1 cellular context compared by ENCODE assay signal in the genomic region with DNA sequence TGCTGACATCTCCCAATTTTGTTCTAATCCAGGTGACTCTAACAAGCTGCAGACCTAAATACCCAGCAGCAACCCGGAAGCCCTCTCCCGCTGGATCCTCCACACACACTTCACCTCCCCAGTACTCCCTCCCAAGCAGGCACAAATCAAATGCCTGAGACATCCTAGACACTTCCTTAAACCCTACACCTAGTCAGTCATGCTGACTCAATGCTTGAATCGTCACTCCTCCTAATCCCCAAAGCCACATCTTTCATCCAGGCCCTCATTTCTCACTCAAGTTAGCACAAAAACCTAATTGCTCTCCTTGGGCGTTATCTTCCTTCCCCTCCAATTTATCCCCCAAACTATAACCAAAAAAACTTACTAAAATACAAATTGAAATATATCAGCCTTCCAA.
TF ChIP-seq lines count a peak whose summit lies in the region.

No MANE protein-coding gene starts in this region.

TF ChIP-seq in SK-N-SH, 30 proteins besides CTCF, POLR2A, EP300 and RAD21:
- TF ChIP-seq, protein P1, sequence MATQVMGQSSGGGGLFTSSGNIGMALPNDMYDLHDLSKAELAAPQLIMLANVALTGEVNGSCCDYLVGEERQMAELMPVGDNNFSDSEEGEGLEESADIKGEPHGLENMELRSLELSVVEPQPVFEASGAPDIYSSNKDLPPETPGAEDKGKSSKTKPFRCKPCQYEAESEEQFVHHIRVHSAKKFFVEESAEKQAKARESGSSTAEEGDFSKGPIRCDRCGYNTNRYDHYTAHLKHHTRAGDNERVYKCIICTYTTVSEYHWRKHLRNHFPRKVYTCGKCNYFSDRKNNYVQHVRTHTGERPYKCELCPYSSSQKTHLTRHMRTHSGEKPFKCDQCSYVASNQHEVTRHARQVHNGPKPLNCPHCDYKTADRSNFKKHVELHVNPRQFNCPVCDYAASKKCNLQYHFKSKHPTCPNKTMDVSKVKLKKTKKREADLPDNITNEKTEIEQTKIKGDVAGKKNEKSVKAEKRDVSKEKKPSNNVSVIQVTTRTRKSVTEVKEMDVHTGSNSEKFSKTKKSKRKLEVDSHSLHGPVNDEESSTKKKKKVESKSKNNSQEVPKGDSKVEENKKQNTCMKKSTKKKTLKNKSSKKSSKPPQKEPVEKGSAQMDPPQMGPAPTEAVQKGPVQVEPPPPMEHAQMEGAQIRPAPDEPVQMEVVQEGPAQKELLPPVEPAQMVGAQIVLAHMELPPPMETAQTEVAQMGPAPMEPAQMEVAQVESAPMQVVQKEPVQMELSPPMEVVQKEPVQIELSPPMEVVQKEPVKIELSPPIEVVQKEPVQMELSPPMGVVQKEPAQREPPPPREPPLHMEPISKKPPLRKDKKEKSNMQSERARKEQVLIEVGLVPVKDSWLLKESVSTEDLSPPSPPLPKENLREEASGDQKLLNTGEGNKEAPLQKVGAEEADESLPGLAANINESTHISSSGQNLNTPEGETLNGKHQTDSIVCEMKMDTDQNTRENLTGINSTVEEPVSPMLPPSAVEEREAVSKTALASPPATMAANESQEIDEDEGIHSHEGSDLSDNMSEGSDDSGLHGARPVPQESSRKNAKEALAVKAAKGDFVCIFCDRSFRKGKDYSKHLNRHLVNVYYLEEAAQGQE (IDR thresholded peaks at IDR 0.05; ENCODE audit: low read depth, low read length), result no peak
- TF ChIP-seq SMC3 (IDR thresholded peaks at IDR 0.05; ENCODE audit: low read depth, low read length), result no peak
- TF ChIP-seq, protein P2, sequence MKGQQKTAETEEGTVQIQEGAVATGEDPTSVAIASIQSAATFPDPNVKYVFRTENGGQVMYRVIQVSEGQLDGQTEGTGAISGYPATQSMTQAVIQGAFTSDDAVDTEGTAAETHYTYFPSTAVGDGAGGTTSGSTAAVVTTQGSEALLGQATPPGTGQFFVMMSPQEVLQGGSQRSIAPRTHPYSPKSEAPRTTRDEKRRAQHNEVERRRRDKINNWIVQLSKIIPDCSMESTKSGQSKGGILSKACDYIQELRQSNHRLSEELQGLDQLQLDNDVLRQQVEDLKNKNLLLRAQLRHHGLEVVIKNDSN (IDR thresholded peaks at IDR 0.05; ENCODE audit: borderline replicate concordance, low read depth), result no peak
